ENCODE assay signal across 12 cellular contexts in the genomic region with DNA sequence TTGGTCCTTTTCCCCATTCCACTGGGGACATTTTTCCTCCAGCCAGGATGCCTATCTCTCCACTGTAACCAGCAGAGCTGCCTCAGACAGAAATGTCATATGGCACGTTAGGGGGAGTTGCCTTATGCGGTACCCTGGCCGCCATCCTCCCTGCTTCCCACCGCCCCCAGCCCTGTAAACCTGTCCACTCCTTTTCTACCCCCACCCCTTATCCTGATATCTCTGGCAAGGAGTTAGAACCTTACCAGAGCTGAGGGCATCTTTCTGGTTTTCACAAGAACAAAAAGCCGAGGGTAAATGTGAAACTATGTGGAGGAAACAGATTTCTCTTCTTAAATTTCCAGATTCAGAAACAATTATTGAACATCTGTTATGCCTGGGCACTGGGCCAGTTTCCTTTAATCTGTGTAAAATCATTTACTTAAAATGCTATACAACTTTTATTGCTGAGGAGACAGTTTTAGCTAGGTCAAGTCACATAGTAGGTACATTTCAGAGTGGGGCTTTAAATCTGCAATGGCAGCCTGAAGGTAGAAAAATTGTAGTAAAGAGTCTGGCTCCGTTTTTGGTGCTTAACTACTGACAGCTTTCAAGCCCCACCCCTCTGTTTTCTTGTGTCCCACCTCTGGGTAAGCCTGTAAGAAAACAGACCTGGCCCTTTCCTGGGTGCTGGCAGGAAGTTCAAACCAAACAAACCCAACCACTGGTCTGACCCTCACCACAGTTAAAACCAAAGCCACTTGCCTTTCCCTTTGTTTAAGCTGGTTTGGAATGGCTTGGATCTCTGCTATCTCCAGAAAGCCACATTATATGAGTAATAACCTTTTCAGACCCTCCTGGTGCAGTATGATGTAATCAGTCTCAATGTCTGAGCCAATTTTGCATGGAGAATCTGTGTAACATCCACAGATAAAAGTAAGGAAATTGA.
DNase-seq lines count a peak whose midpoint lies in the region; ATAC-seq, FAIRE-seq and TF ChIP-seq lines count a peak whose summit lies in the region.
"Had no signal": no experiment of that assay in that cellular context is flagged by ENCODE, and none has a peak within 500 bp of the region (broad histone marks: within the 10 kb centered on the region; RNA-seq: fewer than 3 reads in every experiment).

No MANE protein-coding gene starts in this region.

- no peak for FAIRE-seq in urothelium cell line (lab: Jason Lieb, UNC)

- H3K4me3 ChIP-seq in breast epithelium (no peak overlapping the region), fibroblast of mammary gland (ENCODE audit: control insufficient read depth, low read depth, low read length) (no peak overlapping the region)
- H3K4me3 ChIP-seq: transverse colon had no signal

- no TSS peak for BruUV-seq in MCF 10A (replicated peaks; lab: Mats Ljungman, UMichigan)

- H3K27ac ChIP-seq in breast epithelium = no peak overlapping the region
- H3K27ac ChIP-seq: transverse colon had no signal

- H3K9me3 Mint-ChIP-seq in MCF 10A (ENCODE audit: unreplicated experiment) = no peaks in the 10 kb centered on the region

- intact Hi-C loops in MCF 10A (cut with micrococcal nuclease) (no loop called here), breast epithelium (cut with DNase I; ENCODE audit: low total_unique reads) (no loop called here)

- POLR2A ChIA-PET in MCF 10A (lab: Yijun Ruan, JAX) = interaction anchor here (0.6 kb wide), 1 partner anchor 8 kb away, joined by 3 read pairs; no protein-coding TSS in a partner anchor

- peak; percentile 21 for DNase-seq in MCF 10A (ENCODE audit: unreplicated experiment)
- DNase-seq in breast epithelium (ENCODE audit: low spot score in 2 of 2) = no peak
- DNase-seq in NCI-H524 treated with DMSO at 0.1 percent for 48 hours (lab: John Stamatoyannopoulos, UW) = peak; percentile 40
- peak; percentile 43 for DNase-seq in fibroblast of mammary gland (ENCODE audit: low read depth)
- peak; percentile 27 for DNase-seq in urothelium cell line (ENCODE audit: low spot score)
- DNase-seq in NCI-H774 (lab: John Stamatoyannopoulos, UW) = no peak
- DNase-seq in HT-29 (ENCODE audit: low spot score) = no peak
- no peak for DNase-seq in T-helper 17 cell
- DNase-seq: C1 segment of cervical spinal cord; central memory CD4-positive, alpha-beta T cell; GOT3; transverse colon had no signal

- no peaks in the 10 kb centered on the region for H3K36me3 ChIP-seq in breast epithelium
- H3K36me3 ChIP-seq: transverse colon had no signal

- TF ChIP-seq CTCF in MCF 10A (IDR thresholded peaks at IDR 0.05; ENCODE audit: unreplicated experiment) = no peak
- no peak for TF ChIP-seq CTCF in breast epithelium (IDR thresholded peaks at IDR 0.05)
- no peak for TF ChIP-seq CTCF in fibroblast of mammary gland (conservative IDR thresholded peaks at IDR 0.05; ENCODE audit: control insufficient read depth, insufficient read depth, low read depth, low read length)

- no peak for TF ChIP-seq POLR2A in breast epithelium (IDR thresholded peaks at IDR 0.05)

- H3K27ac Mint-ChIP-seq in MCF 10A (ENCODE audit: low read depth, unreplicated experiment) = no peak overlapping the region
- no peak overlapping the region for H3K27ac Mint-ChIP-seq in T-helper 17 cell

- H3K4me3 Mint-ChIP-seq in MCF 10A (ENCODE audit: unreplicated experiment) (no peak overlapping the region), T-helper 17 cell (no peak overlapping the region)

- H3K9me3 ChIP-seq in breast epithelium (no peaks in the 10 kb centered on the region), T-helper 17 cell (ENCODE audit: control insufficient read depth, low read length, poor library complexity, severe bottlenecking) (no peaks in the 10 kb centered on the region)
- H3K9me3 ChIP-seq: transverse colon had no signal

- peaks cover 5% of the 10 kb centered on the region for H3K4me1 Mint-ChIP-seq in MCF 10A (ENCODE audit: insufficient read depth, unreplicated experiment)
- peaks cover 7% of the 10 kb centered on the region for H3K4me1 Mint-ChIP-seq in T-helper 17 cell

- H3K27me3 ChIP-seq in breast epithelium = no peaks in the 10 kb centered on the region
- H3K27me3 ChIP-seq: transverse colon had no signal

- H3K4me1 ChIP-seq in breast epithelium = no peaks in the 10 kb centered on the region
- H3K4me1 ChIP-seq: transverse colon had no signal

- CTCF ChIA-PET in MCF 10A (lab: Yijun Ruan, JAX) = interaction anchor here (0.5 to 1.3 kb wide), 4 partner anchors 23 to 66 kb away, joined by 3 to 5 read pairs (median 4); no protein-coding TSS in a partner anchor

- H3K27me3 Mint-ChIP-seq in MCF 10A (ENCODE audit: insufficient read depth, unreplicated experiment) = no peaks in the 10 kb centered on the region
- H3K27me3 Mint-ChIP-seq in T-helper 17 cell = no peaks in the 10 kb centered on the region

- no peaks in the 10 kb centered on the region for H3K36me3 Mint-ChIP-seq in MCF 10A (ENCODE audit: insufficient read depth, unreplicated experiment)
- peaks cover 2% of the 10 kb centered on the region for H3K36me3 Mint-ChIP-seq in T-helper 17 cell (ENCODE audit: low read depth)

- ATAC-seq in T-helper 17 cell = no peak

Comparison
In these comparisons a context has a peak if more than half of its experiments do, and no peak if none do; other contexts are left out.
1. DNase-seq: peak in MCF 10A (single experiment), NCI-H524 treated with DMSO at 0.1 percent for 48 hours (single experiment), fibroblast of mammary gland (single experiment) and urothelium cell line (single experiment); none in breast epithelium (0 of 2), NCI-H774 (single experiment), HT-29 (single experiment) and T-helper 17 cell (0 of 3).